10 cellular contexts compared by ENCODE assay signal in genomic region chr19:41126765-41127203, GRCh38. TPM values are rescaled to one million over a fixed set of nuclear protein-coding genes. Genes with fewer than 3 reads are reported as not detected.
DNase-seq lines count a peak whose midpoint lies in the region; ATAC-seq and TF ChIP-seq lines count a peak whose summit lies in the region.
"Not testable (repeated sequence)": the region's sequence is repeated elsewhere in the genome, so short reads cannot be mapped to it uniquely, and the experiment has no call there.
"Had no signal": no experiment of that assay in that cellular context is flagged by ENCODE, and none has a peak within 500 bp of the region (broad histone marks: within the 10 kb centered on the region; RNA-seq: fewer than 3 reads in every experiment).

No MANE protein-coding gene starts in this region.

- intact Hi-C loops in Calu3 (cut with micrococcal nuclease; ENCODE audit: unreplicated experiment): not testable (repeated sequence)
- intact Hi-C loops in heart left ventricle (cut with DNase I) (loop anchor here in 3 of 10 donors (5.0 kb wide), 3 partner anchors 136 to 464 kb away; partner anchors contain the start of gene HNRNPUL1 (in 2 of the 3)), natural killer cell (cut with micrococcal nuclease) (loop anchor here (1.0 kb wide), 1 partner anchor 18 kb away; no protein-coding TSS in a partner anchor), stomach (cut with DNase I; ENCODE audit: low total_unique reads) (loop anchor here (10.0 kb wide), 1 partner anchor 128 kb away; no protein-coding TSS in a partner anchor)

- not testable (repeated sequence) for H3K9me3 Mint-ChIP-seq in Calu3 (ENCODE audit: low read depth, unreplicated experiment); natural killer cell

- H3K36me3 ChIP-seq in RWPE2 (ENCODE audit: low read depth); heart left ventricle; stomach: not testable (repeated sequence)

- DNase-seq in Calu3 (peak; percentile 38), natural killer cell (peak; percentile 45)
- not testable (repeated sequence) for DNase-seq in RWPE2 (ENCODE audit: low spot score); heart left ventricle; stomach
- DNase-seq in activated CD8-positive, alpha-beta memory T cell treated with anti-CD3 and anti-CD28 coated beads, Interleukin-2, amount 50 U/mL, for 48 hours: peak; percentile 71
- peak; percentile 57 for DNase-seq in central memory CD4-positive, alpha-beta T cell

- peaks cover 31% of the 10 kb centered on the region for H3K27me3 Mint-ChIP-seq in Calu3 (ENCODE audit: unreplicated experiment)
- H3K27me3 Mint-ChIP-seq in natural killer cell (ENCODE audit: low read depth in 2 of 2): not testable (repeated sequence)

- H3K4me1 Mint-ChIP-seq in Calu3 (ENCODE audit: low read depth, unreplicated experiment) (peaks cover 14% of the 10 kb centered on the region), natural killer cell (peaks cover 27 to 48% of the 10 kb centered on the region in 2 donors)

- not testable (repeated sequence) for H3K4me1 ChIP-seq in RWPE2 (ENCODE audit: insufficient read depth, poor library complexity, severe bottlenecking)
- peaks cover 0 to 12% (median 2%) of the 10 kb centered on the region in 12 donors for H3K4me1 ChIP-seq in heart left ventricle
- H3K4me1 ChIP-seq in stomach: peaks cover 5 to 13% (median 9%) of the 10 kb centered on the region in 4 donors

- not testable (repeated sequence) for ATAC-seq in RWPE2 (ENCODE audit: low read depth); heart left ventricle
- ATAC-seq in natural killer cell: peak; percentile 17 to 51 (median 46)

- not testable (repeated sequence) for H3K27ac Mint-ChIP-seq in Calu3 (ENCODE audit: unreplicated experiment)
- peak overlapping the region; percentile 86 to 89 for H3K27ac Mint-ChIP-seq in natural killer cell

- peak; percentile 64 for TF ChIP-seq CTCF in Calu3 (IDR thresholded peaks at IDR 0.05; ENCODE audit: unreplicated experiment)
- TF ChIP-seq CTCF in RWPE2 (IDR thresholded peaks at IDR 0.05; ENCODE audit: poor library complexity, severe bottlenecking): peak; percentile 60
- peak; percentile 50 to 76 (median 62) for TF ChIP-seq CTCF in heart left ventricle (IDR thresholded peaks at IDR 0.05)
- peak; percentile 78 for TF ChIP-seq CTCF in natural killer cell (IDR thresholded peaks at IDR 0.05)
- peak in 5 of 7 experiments; percentile 23 to 70 (median 35) for TF ChIP-seq CTCF in stomach (IDR thresholded peaks at IDR 0.05)

- not testable (repeated sequence) for H3K9me3 ChIP-seq in RWPE2 (ENCODE audit: severe bottlenecking); heart left ventricle; stomach

- peak; percentile 42 for TF ChIP-seq RAD21 in Ishikawa (IDR thresholded peaks at IDR 0.05; ENCODE audit: low read depth)

- not testable (repeated sequence) for TF ChIP-seq EP300 in Ishikawa (IDR thresholded peaks at IDR 0.05; ENCODE audit: borderline replicate concordance); stomach (IDR thresholded peaks at IDR 0.05)

- not testable (repeated sequence) for H3K36me3 Mint-ChIP-seq in Calu3 (ENCODE audit: insufficient read depth, unreplicated experiment); natural killer cell

- H3K4me3 ChIP-seq in RWPE2 (ENCODE audit: severe bottlenecking); heart left ventricle; stomach: not testable (repeated sequence)

- not testable (repeated sequence) for H3K27ac ChIP-seq in RWPE2 (ENCODE audit: poor library complexity, severe bottlenecking); heart left ventricle; stomach

- H3K4me3 Mint-ChIP-seq in Calu3 (ENCODE audit: low read depth, unreplicated experiment): not testable (repeated sequence)
- peak overlapping the region; percentile 28 for H3K4me3 Mint-ChIP-seq in natural killer cell

- 49 to 52% (median 50%) methylated on average over 2 of the region's 2 CpGs for WGBS in heart left ventricle, 4 donors
- WGBS in stomach, 5 donors: 41 to 56% (median 44%) methylated on average over 2 of the region's 2 CpGs

- TF ChIP-seq POLR2A in heart left ventricle (IDR thresholded peaks at IDR 0.05); stomach (IDR thresholded peaks at IDR 0.05): not testable (repeated sequence)

- BruUV-seq in Calu3 (replicated peaks; lab: Mats Ljungman, UMichigan): not testable (repeated sequence)

- CTCF ChIA-PET in Calu3 (lab: Charles Lee): interaction anchor here (1.2 kb wide), 1 partner anchor 127 kb away, joined by 3 read pairs; no protein-coding TSS in a partner anchor

- H3K27me3 ChIP-seq in RWPE2 (ENCODE audit: insufficient read depth, poor library complexity, severe bottlenecking); heart left ventricle; stomach: not testable (repeated sequence)

RNA-seq across cellular contexts. Expression of gene CYP2F1, which starts 12.6 kb away (rescaled TPM):
- total RNA-seq in Calu3 (2022) (not detected in 2 replicates), heart left ventricle (not detected), natural killer cell (1 to 10 TPM in 2 of 3 donors, under 1 TPM in 1; 0.93 to 4.7 (median 4.5) TPM), stomach (not detected)
- polyA plus RNA-seq in heart left ventricle (not detected), stomach (under 1 TPM in 1 of 3 donors, not detected in 2; 0.30 TPM)
- total RNA-seq: activated B cell treated with CpG ODN at 0.5 μM for 24 hours, lower leg skin had no signal

RNA-seq across cellular contexts. Expression of gene CYP2A13, which starts 38.5 kb away (rescaled TPM):
- total RNA-seq in Calu3 (2022): not detected in 2 replicates
- not detected for total RNA-seq in heart left ventricle
- polyA plus RNA-seq in heart left ventricle: not detected
- not detected for total RNA-seq in natural killer cell
- total RNA-seq in stomach: not detected
- polyA plus RNA-seq in stomach: not detected
- total RNA-seq: activated B cell treated with CpG ODN at 0.5 μM for 24 hours, lower leg skin had no signal
